In genomic region chr16:50235581-50235980, GRCh38 we compare ENCODE assay signal across 20 cellular contexts. TPM values are rescaled to one million over a fixed set of nuclear protein-coding genes. Genes with fewer than 3 reads are reported as not detected.
DNase-seq lines count a peak whose midpoint lies in the region; ATAC-seq and TF ChIP-seq lines count a peak whose summit lies in the region.
"Had no signal": no experiment of that assay in that cellular context is flagged by ENCODE, and none has a peak within 500 bp of the region (broad histone marks: within the 10 kb centered on the region; RNA-seq: fewer than 3 reads in every experiment).

No MANE protein-coding gene starts in this region.

- no peak for ATAC-seq in HG03460 (IDR thresholded peaks at IDR 0.05; ENCODE audit: unreplicated experiment)
- ATAC-seq: activated T-cell treated with anti-CD3 and anti-CD28 coated beads, Interleukin-2, amount 50 U/mL, for 72 hours; natural killer cell treated with Interleukin-12 subunit alpha and Interleukin-12 subunit beta and Interleukin-15 and Interleukin-18, amount 100 ng/mL, for 72 hours; psoas muscle had no signal

- CTCF ChIA-PET in CD8-positive, alpha-beta memory T cell (lab: Charles Lee) = interaction anchor here (1.2 kb wide), 1 partner anchor 25 kb away, joined by 3 read pairs; no protein-coding TSS in a partner anchor

- TF ChIP-seq CTCF in choroid plexus epithelial cell (conservative IDR thresholded peaks at IDR 0.05; ENCODE audit: low read depth, low read length) = no peak
- no peak for TF ChIP-seq CTCF in neural progenitor cell (IDR thresholded peaks at IDR 0.05)

- TF ChIP-seq POLR2A in GM18951 (IDR thresholded peaks at IDR 0.05; ENCODE audit: extremely low read depth, insufficient read depth, insufficient read length) = peak; percentile 13

- H3K27me3 ChIP-seq in neural progenitor cell = no peaks in the 10 kb centered on the region
- no peaks in the 10 kb centered on the region for H3K27me3 ChIP-seq in CD8-positive, alpha-beta memory T cell (ENCODE audit: insufficient read depth, low read length, poor library complexity, severe bottlenecking)

- H3K4me3 ChIP-seq in choroid plexus epithelial cell (ENCODE audit: low read depth, low read length) (no peak overlapping the region), neural progenitor cell (no peak overlapping the region)
- H3K4me3 ChIP-seq in CD8-positive, alpha-beta memory T cell (ENCODE audit: low read length) = no peak overlapping the region
- H3K4me3 ChIP-seq: psoas muscle, thoracic aorta had no signal

- H3K27ac Mint-ChIP-seq in neural progenitor cell = no peak overlapping the region
- peak overlapping the region in 1 of 8 donors; percentile 21 for H3K27ac Mint-ChIP-seq in CD8-positive, alpha-beta memory T cell
- H3K27ac Mint-ChIP-seq: memory B cell; natural killer cell treated with Interleukin-12 subunit alpha and Interleukin-12 subunit beta and Interleukin-15 and Interleukin-18, amount 100 ng/mL, for 72 hours had no signal

- no peak overlapping the region for H3K4me3 Mint-ChIP-seq in neural progenitor cell
- H3K4me3 Mint-ChIP-seq in CD8-positive, alpha-beta memory T cell = no peak overlapping the region
- H3K4me3 Mint-ChIP-seq: activated naive CD8-positive, alpha-beta T cell; activated T-cell treated with anti-CD3 and anti-CD28 coated beads, Interleukin-2, amount 50 U/mL, for 72 hours; memory B cell; natural killer cell treated with Interleukin-12 subunit alpha and Interleukin-12 subunit beta and Interleukin-15 and Interleukin-18, amount 100 ng/mL, for 72 hours had no signal

- H3K36me3 ChIP-seq in neural progenitor cell = peaks cover under 1% of the 10 kb centered on the region
- H3K36me3 ChIP-seq in CD8-positive, alpha-beta memory T cell (ENCODE audit: insufficient read depth, low read length) = no peaks in the 10 kb centered on the region
- H3K36me3 ChIP-seq: thoracic aorta had no signal

- H3K9ac ChIP-seq in neural progenitor cell = no peak overlapping the region

- POLR2A ChIA-PET in CD8-positive, alpha-beta memory T cell (lab: Charles Lee) = no interaction called here

- no peaks in the 10 kb centered on the region for H3K4me1 ChIP-seq in neural progenitor cell
- H3K4me1 ChIP-seq in CD8-positive, alpha-beta memory T cell (ENCODE audit: insufficient read depth, low read length) = no peaks in the 10 kb centered on the region

- peaks cover 4% of the 10 kb centered on the region for H3K27me3 Mint-ChIP-seq in neural progenitor cell (ENCODE audit: insufficient read depth, low read depth)
- no peaks in the 10 kb centered on the region for H3K27me3 Mint-ChIP-seq in CD8-positive, alpha-beta memory T cell
- H3K27me3 Mint-ChIP-seq: activated naive CD8-positive, alpha-beta T cell; memory B cell; natural killer cell treated with Interleukin-12 subunit alpha and Interleukin-12 subunit beta and Interleukin-15 and Interleukin-18, amount 100 ng/mL, for 72 hours had no signal

- no peak overlapping the region for H2AFZ ChIP-seq in neural progenitor cell (replicated peaks)

- no peaks in the 10 kb centered on the region for H3K9me3 Mint-ChIP-seq in neural progenitor cell
- no peaks in the 10 kb centered on the region for H3K9me3 Mint-ChIP-seq in CD8-positive, alpha-beta memory T cell
- H3K9me3 Mint-ChIP-seq: activated T-cell treated with anti-CD3 and anti-CD28 coated beads, Interleukin-2, amount 50 U/mL, for 72 hours; memory B cell; natural killer cell treated with Interleukin-12 subunit alpha and Interleukin-12 subunit beta and Interleukin-15 and Interleukin-18, amount 100 ng/mL, for 72 hours had no signal

- no peaks in the 10 kb centered on the region for H3K9me3 ChIP-seq in neural progenitor cell (ENCODE audit: low read depth)
- H3K9me3 ChIP-seq in CD8-positive, alpha-beta memory T cell (ENCODE audit: low read length) = no peaks in the 10 kb centered on the region
- H3K9me3 ChIP-seq: psoas muscle, thoracic aorta had no signal

- peaks cover 9% of the 10 kb centered on the region for H3K4me1 Mint-ChIP-seq in neural progenitor cell
- no peaks in the 10 kb centered on the region for H3K4me1 Mint-ChIP-seq in CD8-positive, alpha-beta memory T cell
- H3K4me1 Mint-ChIP-seq: memory B cell had no signal

- no peak overlapping the region for H3K4me2 ChIP-seq in neural progenitor cell

- H3K36me3 Mint-ChIP-seq in neural progenitor cell = no peaks in the 10 kb centered on the region
- peaks cover 0 to 7% (median 1%) of the 10 kb centered on the region in 3 donors for H3K36me3 Mint-ChIP-seq in CD8-positive, alpha-beta memory T cell
- H3K36me3 Mint-ChIP-seq: activated naive CD8-positive, alpha-beta T cell; natural killer cell treated with Interleukin-12 subunit alpha and Interleukin-12 subunit beta and Interleukin-15 and Interleukin-18, amount 100 ng/mL, for 72 hours had no signal

- DNase-seq in M059J (ENCODE audit: low read depth) (peak; percentile 29), choroid plexus epithelial cell (ENCODE audit: low read depth) (peak; percentile 63), neural progenitor cell (ENCODE audit: low spot score) (peak; percentile 54), NCI-H1694 (lab: John Stamatoyannopoulos, UW) (no peak)
- no peak for DNase-seq in stimulated activated CD4-positive, alpha-beta T cell treated with anti-CD3 and anti-CD28 coated beads, Interleukin-2, amount 100 ng/mL, for 48 hours
- no peak for DNase-seq in CD8-positive, alpha-beta memory T cell
- DNase-seq: activated CD4-positive, CD25-positive, alpha-beta regulatory T cell; activated T-cell treated with anti-CD3 and anti-CD28 coated beads, Interleukin-2, amount 50 U/mL, for 72 hours; dermis blood vessel endothelial cell; glutamatergic neuron; NCI-H1930; NCI-H524 treated with DMSO at 0.1 percent for 48 hours; psoas muscle; stimulated activated CD4-positive, alpha-beta T cell treated with anti-CD3 and anti-CD28 coated beads, Interleukin-12 subunit alpha, Interleukin-12 subunit beta, amount 100 ng/mL, for 4 hours had no signal

- H4K20me1 ChIP-seq in neural progenitor cell (ENCODE audit: low read depth) = no peaks in the 10 kb centered on the region

- no peak overlapping the region for H3K27ac ChIP-seq in neural progenitor cell
- H3K27ac ChIP-seq in CD8-positive, alpha-beta memory T cell (ENCODE audit: low read depth, low read length) = no peak overlapping the region
- H3K27ac ChIP-seq: psoas muscle, thoracic aorta had no signal

- in situ Hi-C loops in GM18951 (cut with MboI; ENCODE audit: low sequenced_read_pairs, unreplicated experiment) = no loop called here

- H3K79me2 ChIP-seq in neural progenitor cell (ENCODE audit: low read depth) = no peaks in the 10 kb centered on the region

- H3F3A ChIP-seq in neural progenitor cell (ENCODE audit: low read depth) = peaks cover 8% of the 10 kb centered on the region

RNA-seq across cellular contexts. Expression of gene ADCY7, which starts 30.8 kb away (rescaled TPM):
- total RNA-seq in M059J (2014; rRNA removed; shearing (Covaris generic)) = 10.5 and 17.4 TPM in 2 replicates
- total RNA-seq in neural progenitor cell (ENCODE audit: low replicate concordance) = 2.5 and 13.2 TPM in 2 replicates
- 10 to 100 TPM; 76.6 to 83.4 TPM for total RNA-seq in CD8-positive, alpha-beta memory T cell
- polyA plus RNA-seq in CD8-positive, alpha-beta memory T cell = 88.1 TPM

Comparison
In these comparisons a context has a peak if more than half of its experiments do, and no peak if none do; other contexts are left out.
1. DNase-seq: peak in M059J (single experiment), choroid plexus epithelial cell (single experiment) and neural progenitor cell (single experiment); none in stimulated activated CD4-positive, alpha-beta T cell treated with anti-CD3 and anti-CD28 coated beads, Interleukin-2, amount 100 ng/mL, for 48 hours (0 of 2), NCI-H1694 (single experiment) and CD8-positive, alpha-beta memory T cell (0 of 5).